In the genomic region with DNA sequence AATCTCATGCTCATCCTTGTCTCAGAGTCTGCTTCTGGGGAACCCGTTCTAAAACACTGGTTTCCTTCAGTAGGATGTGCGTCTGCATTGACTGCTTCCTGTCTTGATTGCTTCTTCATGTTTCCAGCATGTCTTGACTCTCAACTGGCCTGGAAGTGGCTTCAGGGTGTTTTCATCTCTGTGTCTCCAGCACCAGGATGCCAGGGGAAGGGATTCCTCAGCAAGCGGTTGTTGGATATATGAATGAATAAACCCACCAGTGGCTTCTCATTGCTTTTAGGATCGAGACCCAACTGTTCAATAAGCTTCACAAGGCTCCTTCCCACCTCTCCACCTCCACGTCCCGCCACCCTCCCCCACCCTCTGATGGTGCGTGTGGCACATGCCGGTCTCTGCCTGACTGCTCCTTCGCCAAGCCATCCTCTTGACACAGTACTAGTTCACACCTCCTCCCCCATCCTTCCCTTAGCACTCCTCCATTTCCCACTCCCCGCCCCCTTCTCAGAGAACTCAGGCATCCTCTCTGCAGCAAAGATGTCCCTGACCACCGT, we compare ENCODE assay signal across 15 cellular contexts. TPM values are rescaled to one million over a fixed set of nuclear protein-coding genes. Genes with fewer than 3 reads are reported as not detected.
DNase-seq lines count a peak whose midpoint lies in the region; ATAC-seq and TF ChIP-seq lines count a peak whose summit lies in the region.
"Had no signal": no experiment of that assay in that cellular context is flagged by ENCODE, and none has a peak within 500 bp of the region (broad histone marks: within the 10 kb centered on the region; RNA-seq: fewer than 3 reads in every experiment).

No MANE protein-coding gene starts in this region.

- no peaks in the 10 kb centered on the region for H3K27me3 ChIP-seq in naive thymus-derived CD4-positive, alpha-beta T cell (ENCODE audit: control insufficient read depth in 2 of 2, insufficient read depth in 2 of 2, low read length in 2 of 2)
- no peaks in the 10 kb centered on the region for H3K27me3 ChIP-seq in stomach
- H3K27me3 ChIP-seq: dorsolateral prefrontal cortex, gastroesophageal sphincter, tibial nerve had no signal

- TF ChIP-seq POLR2A in stomach (IDR thresholded peaks at IDR 0.05) = no peak

- WGBS in stomach, 5 donors = 69 to 84% (median 81%) methylated on average over 11 of the region's 11 CpGs

- H3K9me3 Mint-ChIP-seq in naive thymus-derived CD4-positive, alpha-beta T cell = peaks cover 0 to 8% (median 0%) of the 10 kb centered on the region in 11 donors

- H3K36me3 ChIP-seq in naive thymus-derived CD4-positive, alpha-beta T cell (ENCODE audit: control insufficient read depth in 2 of 3, insufficient read depth in 3 of 3, low read length in 3 of 3) = no peaks in the 10 kb centered on the region
- H3K36me3 ChIP-seq in stomach = no peaks in the 10 kb centered on the region
- H3K36me3 ChIP-seq: gastroesophageal sphincter, tibial nerve had no signal

- peaks cover 0 to 12% (median 0%) of the 10 kb centered on the region in 5 donors for H3K27me3 Mint-ChIP-seq in naive thymus-derived CD4-positive, alpha-beta T cell

- CTCF ChIA-PET in naive thymus-derived CD4-positive, alpha-beta T cell (lab: Charles Lee) = interaction anchor here (0.7 to 0.9 kb wide), 2 partner anchors 14 to 118 kb away, joined by 4 to 6 read pairs; partner anchors contain the start of gene TNS4

- peak; percentile 65 for DNase-seq in stimulated activated CD4-positive, alpha-beta T cell treated with anti-CD3 and anti-CD28 coated beads, Interleukin-15, amount 100 ng/mL, for 24 hours
- DNase-seq in stimulated activated CD4-positive, alpha-beta T cell treated with anti-CD3 and anti-CD28 coated beads, Interleukin-2, amount 100 ng/mL, for 48 hours = no peak
- peak; percentile 51 to 54 for DNase-seq in activated T-cell treated with anti-CD3 and anti-CD28 coated beads, Interleukin-2, amount 50 U/mL, for 48 hours
- DNase-seq in naive thymus-derived CD4-positive, alpha-beta T cell = peak in 6 of 9 donors; percentile 55 to 74 (median 70)
- DNase-seq in NCI-H146 (lab: John Stamatoyannopoulos, UW) (no peak), stomach (no peak)
- DNase-seq in activated CD4-positive, CD25-positive, alpha-beta regulatory T cell treated with anti-CD3 and anti-CD28 coated beads, Interleukin-2, amount 50 U/mL, for 72 hours = no peak
- DNase-seq: left ventricle myocardium superior, NCI-H2029 treated with DMSO at 0.1 percent for 48 hours had no signal

- POLR2A ChIA-PET in naive thymus-derived CD4-positive, alpha-beta T cell (lab: Charles Lee) = interaction anchor here (0.7 to 2.1 kb wide), 3 partner anchors 11 to 25 kb away, joined by 3 to 10 read pairs (median 3); no protein-coding TSS in a partner anchor

- H3K27ac Mint-ChIP-seq in naive thymus-derived CD4-positive, alpha-beta T cell = peak overlapping the region; percentile 12 to 97 (median 91)

- H3K36me3 Mint-ChIP-seq in naive thymus-derived CD4-positive, alpha-beta T cell = peaks cover 0 to 37% (median 0%) of the 10 kb centered on the region in 5 donors

- no peak for TF ChIP-seq EP300 in stomach (IDR thresholded peaks at IDR 0.05)

- H3K4me3 Mint-ChIP-seq in naive thymus-derived CD4-positive, alpha-beta T cell = peak overlapping the region; percentile 60 to 89 (median 84)

- H3K27ac ChIP-seq in naive thymus-derived CD4-positive, alpha-beta T cell (ENCODE audit: low read depth, low read length) = no peak overlapping the region
- H3K27ac ChIP-seq in stomach = no peak overlapping the region
- H3K27ac ChIP-seq: dorsolateral prefrontal cortex, gastroesophageal sphincter, parathyroid adenoma, tibial nerve had no signal

- H3K4me1 Mint-ChIP-seq in naive thymus-derived CD4-positive, alpha-beta T cell = peaks cover 33 to 66% (median 63%) of the 10 kb centered on the region in 7 donors

- no peaks in the 10 kb centered on the region for H3K9me3 ChIP-seq in naive thymus-derived CD4-positive, alpha-beta T cell (ENCODE audit: control insufficient read depth in 2 of 3, low read length in 3 of 3)
- no peaks in the 10 kb centered on the region for H3K9me3 ChIP-seq in stomach
- H3K9me3 ChIP-seq: gastroesophageal sphincter, tibial nerve had no signal

- H3K4me1 ChIP-seq in naive thymus-derived CD4-positive, alpha-beta T cell (ENCODE audit: control insufficient read depth in 2 of 2, insufficient read depth in 2 of 2, low read length in 2 of 2) = peaks cover 47 to 55% of the 10 kb centered on the region in 2 donors
- peaks cover 10 to 48% (median 13%) of the 10 kb centered on the region in 4 donors for H3K4me1 ChIP-seq in stomach
- H3K4me1 ChIP-seq: gastroesophageal sphincter, parathyroid adenoma had no signal

- H3K4me3 ChIP-seq in naive thymus-derived CD4-positive, alpha-beta T cell (ENCODE audit: low read length) = peak overlapping the region; percentile 53
- no peak overlapping the region for H3K4me3 ChIP-seq in stomach
- H3K4me3 ChIP-seq: dorsolateral prefrontal cortex, gastroesophageal sphincter, tibial nerve had no signal

- intact Hi-C loops in naive thymus-derived CD4-positive, alpha-beta T cell (cut with micrococcal nuclease) = loop anchor here (1.0 to 5.0 kb wide), 5 partner anchors 18 to 88 kb away; no protein-coding TSS in a partner anchor
- intact Hi-C loops in stomach (cut with DNase I; ENCODE audit: low total_unique reads) = no loop called here

- ATAC-seq in naive thymus-derived CD4-positive, alpha-beta T cell = peak; percentile 60
- ATAC-seq in GM18498 (IDR thresholded peaks at IDR 0.05; ENCODE audit: unreplicated experiment) = no peak
- ATAC-seq: gastroesophageal sphincter, HepG2, left ventricle myocardium superior had no signal

- TF ChIP-seq CTCF in stomach (IDR thresholded peaks at IDR 0.05) = no peak

RNA-seq across cellular contexts. Expression of gene TNS4, which starts 14.1 kb away (rescaled TPM):
- total RNA-seq in naive thymus-derived CD4-positive, alpha-beta T cell = 10 to 100 TPM in 1 of 5 experiments, 1 to 10 TPM in 2, not detected in 2; 1.2 to 10.3 (median 1.3) TPM
- polyA plus RNA-seq in naive thymus-derived CD4-positive, alpha-beta T cell = not detected
- 1 to 10 TPM in 1 of 5 donors, under 1 TPM in 3, not detected in 1; 0.18 to 3.5 (median 0.59) TPM for total RNA-seq in stomach
- 10 to 100 TPM in 1 of 3 donors, under 1 TPM in 1, not detected in 1; 0.62 to 23.2 TPM for polyA plus RNA-seq in stomach
- total RNA-seq: dorsolateral prefrontal cortex, left ventricle myocardium superior had no signal

RNA-seq across cellular contexts. Expression of gene CCR7, which starts 49.7 kb away (rescaled TPM):
- total RNA-seq in naive thymus-derived CD4-positive, alpha-beta T cell = 100 to 1,000 TPM; 153 to 675 (median 262) TPM
- polyA plus RNA-seq in naive thymus-derived CD4-positive, alpha-beta T cell = 1,000 to 10,000 TPM; 1,350 to 2,301 TPM
- 1 to 10 TPM in 1 of 5 donors, not detected in 4; 3.1 TPM for total RNA-seq in stomach
- polyA plus RNA-seq in stomach = 1 to 10 TPM in 1 of 3 donors, under 1 TPM in 1, not detected in 1; 0.92 to 1.4 TPM

Comparison
In these comparisons a context has a peak if more than half of its experiments do, and no peak if none do; other contexts are left out.
1. DNase-seq: peak in stimulated activated CD4-positive, alpha-beta T cell treated with anti-CD3 and anti-CD28 coated beads, Interleukin-15, amount 100 ng/mL, for 24 hours (single experiment), activated T-cell treated with anti-CD3 and anti-CD28 coated beads, Interleukin-2, amount 50 U/mL, for 48 hours (2 of 2) and naive thymus-derived CD4-positive, alpha-beta T cell (6 of 9); none in stimulated activated CD4-positive, alpha-beta T cell treated with anti-CD3 and anti-CD28 coated beads, Interleukin-2, amount 100 ng/mL, for 48 hours (0 of 2), NCI-H146 (single experiment), stomach (single experiment) and activated CD4-positive, CD25-positive, alpha-beta regulatory T cell treated with anti-CD3 and anti-CD28 coated beads, Interleukin-2, amount 50 U/mL, for 72 hours (single experiment).
2. RNA of gene CCR7, which starts 49.7 kb away (total RNA-seq): 153 to 675 TPM in naive thymus-derived CD4-positive, alpha-beta T cell; 3.1 TPM in stomach; every median in the first group is over 10 times any median in the second.